In the genomic region with DNA sequence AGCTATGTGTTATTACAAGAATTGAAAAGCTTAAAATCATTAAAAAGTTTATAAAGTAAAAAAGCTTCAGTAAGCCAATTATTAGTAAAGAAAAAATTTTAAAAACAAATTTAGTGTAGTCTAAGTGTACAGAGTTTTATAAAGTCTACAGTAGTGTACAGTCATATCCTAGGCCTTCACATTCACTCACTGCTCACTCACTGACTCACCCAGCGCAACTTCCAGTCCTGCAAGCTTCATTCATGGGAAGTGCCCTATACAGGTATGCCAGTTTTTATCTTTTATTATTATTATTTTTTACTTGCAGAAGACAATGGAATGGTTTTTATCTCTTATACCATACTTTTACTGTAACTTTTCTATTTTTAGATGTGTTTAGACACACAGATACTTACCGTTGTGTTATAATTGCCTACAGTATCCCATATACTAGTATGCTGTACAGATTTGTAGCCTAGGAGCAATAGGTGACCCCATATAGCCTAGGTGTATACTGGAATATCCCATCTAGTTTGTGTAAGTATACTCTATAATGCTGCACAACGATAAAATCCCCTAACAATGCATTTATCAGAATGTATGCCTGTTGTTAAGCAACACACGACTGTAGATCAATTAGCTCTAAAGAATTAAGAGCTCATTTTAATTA, we compare ENCODE assay signal across 15 cellular contexts.
DNase-seq lines count a peak whose midpoint lies in the region; FAIRE-seq and TF ChIP-seq lines count a peak whose summit lies in the region.
"Had no signal": no experiment of that assay in that cellular context is flagged by ENCODE, and none has a peak within 500 bp of the region (broad histone marks: within the 10 kb centered on the region; RNA-seq: fewer than 3 reads in every experiment).

No MANE protein-coding gene starts in this region.

- FAIRE-seq in keratinocyte (lab: Jason Lieb, UNC), result peak; percentile 63

- H3K9ac ChIP-seq in keratinocyte (ENCODE audit: control insufficient read depth, extremely low read depth, insufficient read depth, low read length), result no peak overlapping the region

- no peak for TF ChIP-seq CTCF in brain microvascular endothelial cell (IDR thresholded peaks at IDR 0.05; ENCODE audit: low read depth, low read length, missing control alignments)
- TF ChIP-seq CTCF in keratinocyte (optimal IDR thresholded peaks at IDR 0.05 in 1 of 3, IDR thresholded peaks at IDR 0.05 in 1 of 3, conservative IDR thresholded peaks at IDR 0.05 in 1 of 3; ENCODE audit: extremely low read depth in 1 of 3, insufficient read depth in 2 of 3, low read length in 3 of 3), result no peak
- no peak for TF ChIP-seq CTCF in stomach (IDR thresholded peaks at IDR 0.05)

- peak; percentile 70 for DNase-seq in M059J (ENCODE audit: low read depth)
- DNase-seq in brain microvascular endothelial cell, result peak; percentile 83
- no peak for DNase-seq in keratinocyte (ENCODE audit: low read depth, low spot score)
- no peak for DNase-seq in ecto neural progenitor cell (ENCODE audit: low spot score)
- no peak for DNase-seq in H7
- DNase-seq in stomach, result no peak
- DNase-seq in NCI-H1436 treated with DMSO at 0.1 percent for 48 hours (lab: John Stamatoyannopoulos, UW), result no peak
- DNase-seq: activated naive CD4-positive, alpha-beta T cell; caudate nucleus; heart right ventricle; Karpas-422; left colon; NCI-H446; posterior cingulate gyrus had no signal

- TF ChIP-seq POLR2A in stomach (IDR thresholded peaks at IDR 0.05), result no peak

- no peak overlapping the region for H2AFZ ChIP-seq in ACC112 (ENCODE audit: low read length, unreplicated experiment)
- H2AFZ ChIP-seq in keratinocyte (ENCODE audit: control insufficient read depth, low read length), result no peak overlapping the region

- H3K27me3 ChIP-seq in ACC112 (ENCODE audit: insufficient read depth, low read length) (no peaks in the 10 kb centered on the region), brain microvascular endothelial cell (replicated peaks) (no peaks in the 10 kb centered on the region), keratinocyte (ENCODE audit: control insufficient read depth, extremely low read depth, insufficient read depth, low read length) (no peaks in the 10 kb centered on the region), H7 (ENCODE audit: control insufficient read depth, insufficient read depth, low read length) (no peaks in the 10 kb centered on the region), stomach (no peaks in the 10 kb centered on the region)
- H3K27me3 ChIP-seq: heart right ventricle had no signal

- peaks cover 48% of the 10 kb centered on the region for H3K4me1 ChIP-seq in ACC112 (ENCODE audit: control insufficient read depth, insufficient read depth, low read length, unreplicated experiment)
- peaks cover 34% of the 10 kb centered on the region for H3K4me1 ChIP-seq in keratinocyte (ENCODE audit: control insufficient read depth, extremely low read depth, insufficient read depth, low read length)
- H3K4me1 ChIP-seq in stomach, result peaks cover 0 to 7% (median 3%) of the 10 kb centered on the region in 4 donors
- H3K4me1 ChIP-seq: heart right ventricle had no signal

- intact Hi-C loops in stomach (cut with DNase I; ENCODE audit: low total_unique reads), result no loop called here

- peaks cover 4% of the 10 kb centered on the region; the same call in 1 of the 2 replicates for H3K36me3 ChIP-seq in ACC112 (ENCODE audit: insufficient read depth, low read length)
- H3K36me3 ChIP-seq in brain microvascular endothelial cell (replicated peaks), result no peaks in the 10 kb centered on the region
- no peaks in the 10 kb centered on the region for H3K36me3 ChIP-seq in keratinocyte (ENCODE audit: control insufficient read depth in 2 of 2, extremely low read depth in 1 of 2, insufficient read depth in 2 of 2, low read length in 2 of 2)
- no peaks in the 10 kb centered on the region for H3K36me3 ChIP-seq in H7 (replicated peaks; ENCODE audit: control insufficient read depth, insufficient read depth, low read length)
- peaks cover 0 to 23% (median 12%) of the 10 kb centered on the region in 4 donors for H3K36me3 ChIP-seq in stomach

- no peaks in the 10 kb centered on the region for H3K9me3 ChIP-seq in keratinocyte (ENCODE audit: control insufficient read depth, low read depth, low read length)
- H3K9me3 ChIP-seq in stomach, result no peaks in the 10 kb centered on the region
- H3K9me3 ChIP-seq: heart right ventricle had no signal

- WGBS in stomach, 5 donors, result 92 to 98% (median 94%) methylated on average over 4 of the region's 4 CpGs

- peak overlapping the region; percentile 53 for H3K4me2 ChIP-seq in keratinocyte (ENCODE audit: control insufficient read depth, extremely low read depth, insufficient read depth, low read depth, low read length)

- TF ChIP-seq EP300 in stomach (IDR thresholded peaks at IDR 0.05), result no peak

- no peaks in the 10 kb centered on the region for H4K20me1 ChIP-seq in keratinocyte (ENCODE audit: control insufficient read depth, extremely low read depth, insufficient read depth, low read length)

- H3K9me1 ChIP-seq in keratinocyte (ENCODE audit: control insufficient read depth, extremely low read depth, insufficient read depth, low read length), result no peaks in the 10 kb centered on the region

- dilution Hi-C loops in keratinocyte (cut with MboI; ENCODE audit: extremely low pct_ligation_motif_present, low sequenced_read_pairs), result no loop called here

- H3K27ac ChIP-seq in ACC112 (ENCODE audit: low read depth, low read length) (peak overlapping the region; percentile 46), brain microvascular endothelial cell (peak overlapping the region; percentile 62), keratinocyte (ENCODE audit: control insufficient read depth, insufficient read depth, low read length) (peak overlapping the region; percentile 44), stomach (no peak overlapping the region)
- H3K27ac ChIP-seq: heart right ventricle had no signal

- H3K79me2 ChIP-seq in ACC112 (ENCODE audit: control insufficient read depth, insufficient read depth, low read length, unreplicated experiment), result no peaks in the 10 kb centered on the region
- no peaks in the 10 kb centered on the region for H3K79me2 ChIP-seq in keratinocyte (ENCODE audit: control insufficient read depth, insufficient read depth, low read length)

- H3K4me3 ChIP-seq in ACC112 (ENCODE audit: low read depth, low read length), result no peak overlapping the region
- H3K4me3 ChIP-seq in brain microvascular endothelial cell (ENCODE audit: low read depth, low read length), result no peak overlapping the region
- no peak overlapping the region for H3K4me3 ChIP-seq in keratinocyte (ENCODE audit: control insufficient read depth in 2 of 3, extremely low read depth in 1 of 3, insufficient read depth in 2 of 3, low read depth in 1 of 3, low read length in 3 of 3)
- H3K4me3 ChIP-seq in H7 (ENCODE audit: insufficient read depth, low read depth, low read length), result no peak overlapping the region
- no peak overlapping the region for H3K4me3 ChIP-seq in stomach
- H3K4me3 ChIP-seq: heart right ventricle had no signal

- in situ Hi-C loops in brain microvascular endothelial cell (cut with HindIII; ENCODE audit: low pct_ligation_motif_present, low sequenced_read_pairs), result loop anchor here (25.0 kb wide), 1 partner anchor 278 kb away; a partner anchor contains a TSS

Comparison
In these comparisons a context has a peak if more than half of its experiments do, and no peak if none do; other contexts are left out.
1. H3K27ac ChIP-seq: peak in ACC112 (single experiment), brain microvascular endothelial cell (single experiment) and keratinocyte (single experiment); none in stomach (0 of 5).
2. DNase-seq: peak in M059J (single experiment) and brain microvascular endothelial cell (single experiment); none in keratinocyte (single experiment), ecto neural progenitor cell (single experiment), H7 (single experiment), stomach (single experiment) and NCI-H1436 treated with DMSO at 0.1 percent for 48 hours (single experiment).